20 cellular contexts compared by ENCODE assay signal in the genomic region with DNA sequence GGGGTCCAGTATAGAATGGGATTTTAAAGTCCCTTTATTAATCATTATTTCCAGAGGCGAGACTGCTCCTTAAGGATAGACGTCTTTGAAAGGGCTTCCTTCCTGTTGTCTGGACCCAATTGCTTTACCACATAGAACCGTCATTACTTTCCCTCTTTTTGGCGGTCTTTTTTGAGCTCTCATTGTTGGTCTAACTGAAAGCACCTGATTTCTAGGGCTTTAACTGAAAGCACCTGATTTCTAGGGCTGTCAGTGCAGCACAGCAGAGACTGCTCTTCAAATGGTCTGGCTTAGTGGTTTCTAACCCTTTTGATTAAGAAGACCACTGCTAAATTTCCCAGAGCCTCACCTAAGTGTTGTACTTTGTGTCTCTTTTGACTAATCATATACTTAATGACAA.
DNase-seq lines count a peak whose midpoint lies in the region; ATAC-seq and TF ChIP-seq lines count a peak whose summit lies in the region.
"Had no signal": no experiment of that assay in that cellular context is flagged by ENCODE, and none has a peak within 500 bp of the region (broad histone marks: within the 10 kb centered on the region; RNA-seq: fewer than 3 reads in every experiment).

No MANE protein-coding gene starts in this region.

- H3K4me1 Mint-ChIP-seq in activated CD4-positive, alpha-beta T cell treated with anti-CD3 and anti-CD28 coated beads, Interleukin-2, amount 10 ng/mL, durations not matched to agents 24 days and 14 days, result peaks cover 56% of the 10 kb centered on the region
- peaks cover 61% of the 10 kb centered on the region for H3K4me1 Mint-ChIP-seq in CD8-positive, alpha-beta T cell (ENCODE audit: low read depth)
- peaks cover 1% of the 10 kb centered on the region for H3K4me1 Mint-ChIP-seq in activated CD8-positive, alpha-beta T cell treated with anti-CD3 and anti-CD28 coated beads, Interleukin-2, amount 10 ng/mL, durations not matched to agents 7 days and 5 days (ENCODE audit: low read depth)
- peaks cover 0 to 64% (median under 1%) of the 10 kb centered on the region in 7 donors for H3K4me1 Mint-ChIP-seq in naive thymus-derived CD4-positive, alpha-beta T cell

- H3K4me1 ChIP-seq in CD8-positive, alpha-beta T cell (ENCODE audit: insufficient read depth, low read length), result peaks cover 97% of the 10 kb centered on the region
- H3K4me1 ChIP-seq in naive thymus-derived CD4-positive, alpha-beta T cell (ENCODE audit: control insufficient read depth in 2 of 2, insufficient read depth in 2 of 2, low read length in 2 of 2), result peaks cover 94 to 97% of the 10 kb centered on the region in 2 donors

- ATAC-seq in CD8-positive, alpha-beta T cell, result peak; percentile 34
- ATAC-seq in activated CD8-positive, alpha-beta T cell treated with anti-CD3 and anti-CD28 coated beads, Interleukin-2, amount 10 ng/mL, durations not matched to agents 7 days and 5 days, result peak; percentile 43
- peak; percentile 34 for ATAC-seq in naive thymus-derived CD4-positive, alpha-beta T cell
- ATAC-seq in GM21526 (IDR thresholded peaks at IDR 0.05; ENCODE audit: low FRiP score, unreplicated experiment), result no peak
- no peak for ATAC-seq in HG03521 (IDR thresholded peaks at IDR 0.05; ENCODE audit: unreplicated experiment)
- ATAC-seq: A549 had no signal

- H3K36me3 ChIP-seq in CD8-positive, alpha-beta T cell (ENCODE audit: insufficient read depth, low read length), result no peaks in the 10 kb centered on the region
- H3K36me3 ChIP-seq in naive thymus-derived CD4-positive, alpha-beta T cell (ENCODE audit: control insufficient read depth in 2 of 3, insufficient read depth in 3 of 3, low read length in 3 of 3), result no peaks in the 10 kb centered on the region
- H3K36me3 ChIP-seq: adrenal gland, suprapubic skin, WERI-Rb-1 had no signal

- H3K4me3 ChIP-seq in CD8-positive, alpha-beta T cell (ENCODE audit: low read depth, low read length), result no peak overlapping the region
- no peak overlapping the region for H3K4me3 ChIP-seq in naive thymus-derived CD4-positive, alpha-beta T cell (ENCODE audit: low read length)
- H3K4me3 ChIP-seq: A549; adrenal gland; BLaER1 treated with 17β-estradiol and CSF1 and Interleukin-3, amounts not matched to agents 10 nM and 100 nM; suprapubic skin had no signal

- no peak for TF ChIP-seq CTCF in CD8-positive, alpha-beta T cell (IDR thresholded peaks at IDR 0.05)

- POLR2A ChIA-PET in CD8-positive, alpha-beta T cell (lab: Charles Lee), result interaction anchor here (1.2 to 2.2 kb wide), 3 partner anchors 14 to 75 kb away, joined by 3 to 7 read pairs (median 5); no protein-coding TSS in a partner anchor
- POLR2A ChIA-PET in activated CD8-positive, alpha-beta T cell treated with anti-CD3 and anti-CD28 coated beads, Interleukin-2, amount 10 ng/mL, durations not matched to agents 7 days and 5 days (lab: Charles Lee), result interaction anchor here (0.6 to 1.6 kb wide), 7 partner anchors 17 to 281 kb away, joined by 3 to 5 read pairs (median 3); no protein-coding TSS in a partner anchor
- POLR2A ChIA-PET in naive thymus-derived CD4-positive, alpha-beta T cell (lab: Charles Lee), result interaction anchor here (0.7 to 2.5 kb wide), 6 partner anchors 14 to 119 kb away, joined by 3 to 10 read pairs (median 4); no protein-coding TSS in a partner anchor
- POLR2A ChIA-PET in HEK293T (lab: Yijun Ruan, JAX), result no interaction called here

- H3K27ac Mint-ChIP-seq in activated CD4-positive, alpha-beta T cell treated with anti-CD3 and anti-CD28 coated beads, Interleukin-2, amount 10 ng/mL, durations not matched to agents 24 days and 14 days, result peak overlapping the region; percentile 75
- peak overlapping the region; percentile 96 for H3K27ac Mint-ChIP-seq in CD8-positive, alpha-beta T cell
- peak overlapping the region; percentile 81 for H3K27ac Mint-ChIP-seq in activated CD8-positive, alpha-beta T cell treated with anti-CD3 and anti-CD28 coated beads, Interleukin-2, amount 10 ng/mL, durations not matched to agents 7 days and 5 days
- peak overlapping the region in 5 of 9 donors; percentile 78 to 86 (median 85) for H3K27ac Mint-ChIP-seq in naive thymus-derived CD4-positive, alpha-beta T cell

- intact Hi-C loops in activated CD4-positive, alpha-beta T cell treated with anti-CD3 and anti-CD28 coated beads, Interleukin-2, amount 10 ng/mL, durations not matched to agents 24 days and 14 days (cut with micrococcal nuclease), result loop anchor here (2.0 kb wide), 2 partner anchors 14 to 24 kb away; no protein-coding TSS in a partner anchor
- intact Hi-C loops in CD8-positive, alpha-beta T cell (cut with DNase I, micrococcal nuclease), result loop anchor here in 1 of 2 experiments (1.0 to 5.0 kb wide), 4 partner anchors 8 to 35 kb away; no protein-coding TSS in a partner anchor
- intact Hi-C loops in naive thymus-derived CD4-positive, alpha-beta T cell (cut with micrococcal nuclease), result loop anchor here (1.0 to 2.0 kb wide), 5 partner anchors 9 to 35 kb away; no protein-coding TSS in a partner anchor

- CTCF ChIA-PET in CD8-positive, alpha-beta T cell (lab: Charles Lee), result interaction anchor here (1.8 kb wide), 1 partner anchor 16 kb away, joined by 5 read pairs; no protein-coding TSS in a partner anchor
- CTCF ChIA-PET in activated CD8-positive, alpha-beta T cell treated with anti-CD3 and anti-CD28 coated beads, Interleukin-2, amount 10 ng/mL, durations not matched to agents 7 days and 5 days (lab: Charles Lee), result interaction anchor here (1.2 to 1.8 kb wide), 3 partner anchors 10 to 19 kb away, joined by 3 to 8 read pairs (median 4); no protein-coding TSS in a partner anchor
- CTCF ChIA-PET in naive thymus-derived CD4-positive, alpha-beta T cell (lab: Charles Lee), result interaction anchor here (1.4 kb wide), 1 partner anchor 12 kb away, joined by 3 read pairs; no protein-coding TSS in a partner anchor
- CTCF ChIA-PET in HEK293T (lab: Yijun Ruan, JAX), result no interaction called here

- DNase-seq in activated CD4-positive, alpha-beta T cell treated with anti-CD3 and anti-CD28 coated beads, Interleukin-2, amount 10 ng/mL, durations not matched to agents 24 days and 14 days, result no peak
- no peak for DNase-seq in activated CD4-positive, alpha-beta T cell treated with anti-CD3 and anti-CD28 coated beads, Interleukin-2, amount 50 U/mL, for 1 hour
- no peak for DNase-seq in CD8-positive, alpha-beta T cell
- no peak for DNase-seq in activated CD8-positive, alpha-beta T cell treated with anti-CD3 and anti-CD28 coated beads, Interleukin-2, amount 10 ng/mL, durations not matched to agents 7 days and 5 days
- DNase-seq in naive thymus-derived CD4-positive, alpha-beta T cell, result peak in 2 of 9 donors; percentile 33 to 36
- DNase-seq in HEK293T (ENCODE audit: extremely low spot score), result no peak
- DNase-seq: adrenal gland; GF-D8; head of caudate nucleus; mammary epithelial cell; NCI-H1105 treated with DMSO at 0.1 percent for 48 hours; NCI-H526 treated with DMSO at 0.1 percent for 48 hours; Right ventricle myocardium superior; stimulated activated CD4-positive, alpha-beta T cell treated with anti-CD3 and anti-CD28 coated beads, Interleukin-2, amount 100 ng/mL, for 48 hours; WERI-Rb-1 had no signal

- H3K27me3 ChIP-seq in CD8-positive, alpha-beta T cell (ENCODE audit: insufficient read depth, low read length), result no peaks in the 10 kb centered on the region
- no peaks in the 10 kb centered on the region for H3K27me3 ChIP-seq in naive thymus-derived CD4-positive, alpha-beta T cell (ENCODE audit: control insufficient read depth in 2 of 2, insufficient read depth in 2 of 2, low read length in 2 of 2)
- H3K27me3 ChIP-seq: adrenal gland; BLaER1 treated with 17β-estradiol and CSF1 and Interleukin-3, amounts not matched to agents 10 nM and 100 nM; suprapubic skin had no signal

- peaks cover 14% of the 10 kb centered on the region for H3K36me3 Mint-ChIP-seq in activated CD4-positive, alpha-beta T cell treated with anti-CD3 and anti-CD28 coated beads, Interleukin-2, amount 10 ng/mL, durations not matched to agents 24 days and 14 days (ENCODE audit: low read depth)
- peaks cover 24% of the 10 kb centered on the region for H3K36me3 Mint-ChIP-seq in CD8-positive, alpha-beta T cell
- peaks cover 55% of the 10 kb centered on the region for H3K36me3 Mint-ChIP-seq in activated CD8-positive, alpha-beta T cell treated with anti-CD3 and anti-CD28 coated beads, Interleukin-2, amount 10 ng/mL, durations not matched to agents 7 days and 5 days (ENCODE audit: low read depth)
- H3K36me3 Mint-ChIP-seq in naive thymus-derived CD4-positive, alpha-beta T cell, result peaks cover 0 to 29% (median 0%) of the 10 kb centered on the region in 5 donors

- no peaks in the 10 kb centered on the region for H3K27me3 Mint-ChIP-seq in activated CD4-positive, alpha-beta T cell treated with anti-CD3 and anti-CD28 coated beads, Interleukin-2, amount 10 ng/mL, durations not matched to agents 24 days and 14 days
- H3K27me3 Mint-ChIP-seq in CD8-positive, alpha-beta T cell (ENCODE audit: low read depth), result no peaks in the 10 kb centered on the region
- H3K27me3 Mint-ChIP-seq in activated CD8-positive, alpha-beta T cell treated with anti-CD3 and anti-CD28 coated beads, Interleukin-2, amount 10 ng/mL, durations not matched to agents 7 days and 5 days (ENCODE audit: low read depth), result no peaks in the 10 kb centered on the region
- H3K27me3 Mint-ChIP-seq in naive thymus-derived CD4-positive, alpha-beta T cell, result no peaks in the 10 kb centered on the region

- H3K9me3 Mint-ChIP-seq in activated CD4-positive, alpha-beta T cell treated with anti-CD3 and anti-CD28 coated beads, Interleukin-2, amount 10 ng/mL, durations not matched to agents 24 days and 14 days, result no peaks in the 10 kb centered on the region
- no peaks in the 10 kb centered on the region for H3K9me3 Mint-ChIP-seq in CD8-positive, alpha-beta T cell
- H3K9me3 Mint-ChIP-seq in activated CD8-positive, alpha-beta T cell treated with anti-CD3 and anti-CD28 coated beads, Interleukin-2, amount 10 ng/mL, durations not matched to agents 7 days and 5 days (ENCODE audit: insufficient read depth), result no peaks in the 10 kb centered on the region
- no peaks in the 10 kb centered on the region for H3K9me3 Mint-ChIP-seq in naive thymus-derived CD4-positive, alpha-beta T cell

- peak overlapping the region; percentile 34 for H3K4me3 Mint-ChIP-seq in activated CD4-positive, alpha-beta T cell treated with anti-CD3 and anti-CD28 coated beads, Interleukin-2, amount 10 ng/mL, durations not matched to agents 24 days and 14 days
- peak overlapping the region; percentile 67 for H3K4me3 Mint-ChIP-seq in CD8-positive, alpha-beta T cell
- peak overlapping the region; percentile 54 for H3K4me3 Mint-ChIP-seq in activated CD8-positive, alpha-beta T cell treated with anti-CD3 and anti-CD28 coated beads, Interleukin-2, amount 10 ng/mL, durations not matched to agents 7 days and 5 days
- H3K4me3 Mint-ChIP-seq in naive thymus-derived CD4-positive, alpha-beta T cell, result peak overlapping the region in 8 of 10 donors; percentile 35 to 77 (median 62)

- no peak overlapping the region for H3K27ac ChIP-seq in CD8-positive, alpha-beta T cell (ENCODE audit: low read depth, low read length)
- H3K27ac ChIP-seq in naive thymus-derived CD4-positive, alpha-beta T cell (ENCODE audit: low read depth, low read length), result peak overlapping the region; percentile 41
- H3K27ac ChIP-seq: A549; BLaER1 treated with 17β-estradiol and CSF1 and Interleukin-3, amounts not matched to agents 10 nM and 100 nM; suprapubic skin; WERI-Rb-1 had no signal

- no peaks in the 10 kb centered on the region for H3K9me3 ChIP-seq in CD8-positive, alpha-beta T cell (ENCODE audit: low read length)
- no peaks in the 10 kb centered on the region for H3K9me3 ChIP-seq in naive thymus-derived CD4-positive, alpha-beta T cell (ENCODE audit: control insufficient read depth in 2 of 3, low read length in 3 of 3)
- H3K9me3 ChIP-seq: A549, adrenal gland, suprapubic skin had no signal

Comparison
In these comparisons a context has a peak if more than half of its experiments do, and no peak if none do; other contexts are left out.
1. ATAC-seq: peak in CD8-positive, alpha-beta T cell (single experiment), activated CD8-positive, alpha-beta T cell treated with anti-CD3 and anti-CD28 coated beads, Interleukin-2, amount 10 ng/mL, durations not matched to agents 7 days and 5 days (single experiment) and naive thymus-derived CD4-positive, alpha-beta T cell (single experiment); none in GM21526 (single experiment) and HG03521 (single experiment).
2. Peak in every context shown above with its lines, with median percentiles within 50 percentile points of each other: H3K27ac Mint-ChIP-seq and H3K4me3 Mint-ChIP-seq.